Comparison of ENCODE assay signal across 22 cellular contexts in the genomic region with DNA sequence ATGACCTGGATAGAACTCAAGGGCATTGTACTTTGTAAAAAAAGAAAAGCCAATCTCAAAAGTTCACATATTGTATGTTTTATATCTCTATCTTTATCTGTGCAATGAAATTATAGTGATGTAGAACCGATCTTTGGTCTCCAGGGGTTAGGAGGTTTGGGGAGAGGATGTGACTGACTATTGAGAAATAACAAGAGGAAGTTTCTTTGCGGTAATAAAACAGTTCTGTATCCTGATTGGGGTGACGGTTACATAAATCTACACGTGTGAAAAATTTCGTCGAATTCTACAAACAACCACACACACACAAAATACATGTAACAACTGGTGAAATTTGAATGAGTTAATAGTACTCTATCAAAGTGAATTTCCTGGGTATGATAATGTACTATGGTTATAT.
"Had no signal": no experiment of that assay in that cellular context is flagged by ENCODE, and none has a peak within 500 bp of the region (broad histone marks: within the 10 kb centered on the region; RNA-seq: fewer than 3 reads in every experiment).

No MANE protein-coding gene starts in this region.

- H3K36me3 ChIP-seq: colonic mucosa, esophagus muscularis mucosa, neutrophil, ovary, prostate gland, spleen, thoracic aorta, vagina had no signal

- ATAC-seq: activated T-cell treated with anti-CD3 and anti-CD28 coated beads, Interleukin-2, amount 50 U/mL, for 72 hours; left ventricle myocardium superior had no signal

- H3K27me3 ChIP-seq: colonic mucosa, dorsolateral prefrontal cortex, esophagus muscularis mucosa, neutrophil, ovary, spleen, vagina had no signal

- H3K9me3 ChIP-seq: colonic mucosa, esophagus muscularis mucosa, neutrophil, ovary, prostate gland, spleen, thoracic aorta, vagina had no signal

- H3K4me1 ChIP-seq: colonic mucosa, esophagus muscularis mucosa, prostate gland, spleen, vagina had no signal

- DNase-seq: activated CD4-positive, alpha-beta memory T cell treated with anti-CD3 and anti-CD28 coated beads for 36 hours; activated CD4-positive, alpha-beta T cell treated with anti-CD3 and anti-CD28 coated beads for 48 hours; activated CD4-positive, CD25-positive, alpha-beta regulatory T cell; activated effector memory CD4-positive, alpha-beta T cell treated with Interleukin-2 at 50 U/mL for 16 hours; activated naive CD4-positive, alpha-beta T cell treated with anti-CD3 and anti-CD28 coated beads for 36 hours; activated T-cell treated with anti-CD3 and anti-CD28 coated beads, Interleukin-2, amount 50 U/mL, for 72 hours; amygdala; colonic mucosa; dorsolateral prefrontal cortex; glutamatergic neuron; hippocampal formation; left ventricle myocardium superior; mammary epithelial cell; ovary; spleen; stimulated activated CD4-positive, alpha-beta T cell treated with anti-CD3 and anti-CD28 coated beads, Interleukin-4, amount 100 ng/mL, for 1 hour; stimulated activated naive CD4-positive, alpha-beta T cell had no signal

- H3K27ac ChIP-seq: colonic mucosa, dorsolateral prefrontal cortex, esophagus muscularis mucosa, neutrophil, ovary, prostate gland, spleen, thoracic aorta, vagina had no signal

- H3K4me3 ChIP-seq: colonic mucosa, dorsolateral prefrontal cortex, esophagus muscularis mucosa, ovary, prostate gland, spleen, thoracic aorta, vagina had no signal
